10 cellular contexts compared by ENCODE assay signal in the genomic region with DNA sequence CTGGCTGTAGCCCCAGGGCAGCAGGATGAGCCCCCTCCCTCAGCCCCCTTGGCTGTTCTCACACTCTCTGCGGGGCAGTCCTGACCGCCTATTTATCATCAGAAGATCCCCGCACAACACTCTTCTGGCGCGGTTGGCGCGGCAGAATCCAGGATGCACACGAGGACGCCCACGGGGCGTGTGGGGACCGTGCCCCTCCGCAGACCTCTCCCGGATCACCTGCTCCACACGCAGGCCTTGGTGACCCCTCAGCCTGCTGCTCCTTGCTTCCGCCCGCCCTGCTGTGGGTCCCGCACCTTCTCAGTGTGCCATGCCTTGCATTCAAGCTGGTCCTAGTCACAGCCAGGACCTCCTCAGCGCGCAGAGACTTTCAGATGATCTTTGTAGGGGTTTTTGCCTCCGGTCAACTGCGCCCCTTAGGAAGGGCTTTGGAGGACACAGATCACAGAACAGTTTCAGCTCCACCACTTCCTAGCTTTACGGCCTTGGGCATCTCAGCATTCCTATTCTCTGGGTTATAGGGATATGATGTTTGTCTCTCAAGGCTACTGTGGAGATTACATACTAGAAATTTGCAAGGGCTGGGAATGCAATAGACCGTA. TPM values are rescaled to one million over a fixed set of nuclear protein-coding genes. Genes with fewer than 3 reads are reported as not detected.
DNase-seq lines count a peak whose midpoint lies in the region; ATAC-seq and TF ChIP-seq lines count a peak whose summit lies in the region.
"Had no signal": no experiment of that assay in that cellular context is flagged by ENCODE, and none has a peak within 500 bp of the region (broad histone marks: within the 10 kb centered on the region; RNA-seq: fewer than 3 reads in every experiment).

No MANE protein-coding gene starts in this region.

- CTCF ChIA-PET in CD4-positive, alpha-beta T cell (lab: Charles Lee) = no interaction called here
- CTCF ChIA-PET in PC-3 (lab: Charles Lee) = no interaction called here

- H3K79me2 ChIP-seq in PC-3 (ENCODE audit: low read length) = no peaks in the 10 kb centered on the region

- H4K20me1 ChIP-seq in PC-3 (ENCODE audit: low read length) = no peaks in the 10 kb centered on the region

- POLR2A ChIA-PET in CD4-positive, alpha-beta T cell (lab: Charles Lee) = no interaction called here
- POLR2A ChIA-PET in PC-3 (lab: Charles Lee; ENCODE audit: unreplicated experiment) = no interaction called here

- H3K36me3 ChIP-seq in PC-3 (ENCODE audit: low read depth, low read length) = no peaks in the 10 kb centered on the region

- peak overlapping the region; percentile 67 for H3K4me3 Mint-ChIP-seq in CD4-positive, alpha-beta T cell
- H3K4me3 Mint-ChIP-seq in progenitor cell of endocrine pancreas (ENCODE audit: low read depth) = peak overlapping the region; percentile 75

- intact Hi-C loops in CD4-positive, alpha-beta T cell (cut with DNase I, micrococcal nuclease) = no loop called here
- intact Hi-C loops in PC-3 (cut with micrococcal nuclease) = no loop called here

- H3K9me3 Mint-ChIP-seq in CD4-positive, alpha-beta T cell = no peaks in the 10 kb centered on the region
- no peaks in the 10 kb centered on the region for H3K9me3 Mint-ChIP-seq in progenitor cell of endocrine pancreas (ENCODE audit: low read depth)

- peaks cover 4% of the 10 kb centered on the region for H3K4me1 Mint-ChIP-seq in CD4-positive, alpha-beta T cell (ENCODE audit: low read depth)
- H3K4me1 Mint-ChIP-seq in progenitor cell of endocrine pancreas (ENCODE audit: low read depth) = peaks cover 9% of the 10 kb centered on the region

- H3K27ac ChIP-seq in CD4-positive, alpha-beta T cell (ENCODE audit: low read depth, low read length) = no peak overlapping the region
- no peak overlapping the region for H3K27ac ChIP-seq in PC-3 (ENCODE audit: low read length)

- no peak for ATAC-seq in CD4-positive, alpha-beta T cell (ENCODE audit: poor library complexity)
- no peak; the same call in 1 of the 2 replicates for ATAC-seq in PC-3
- ATAC-seq in GM18907 (IDR thresholded peaks at IDR 0.05; ENCODE audit: unreplicated experiment) = no peak

- no peaks in the 10 kb centered on the region for H3K9me2 ChIP-seq in PC-3 (replicated peaks; ENCODE audit: low read length)

- peaks cover 58% of the 10 kb centered on the region for H3K27me3 Mint-ChIP-seq in CD4-positive, alpha-beta T cell
- H3K27me3 Mint-ChIP-seq in progenitor cell of endocrine pancreas = peaks cover 38% of the 10 kb centered on the region

- peak overlapping the region; percentile 77 for H3K4me2 ChIP-seq in PC-3 (ENCODE audit: low read length)

- no peak for DNase-seq in CD4-positive, alpha-beta T cell
- DNase-seq in PC-3 (no peak), fibroblast of mammary gland (ENCODE audit: low read depth) (no peak), progenitor cell of endocrine pancreas (ENCODE audit: low spot score, unreplicated experiment) (no peak), NCI-H82 (lab: John Stamatoyannopoulos, UW) (no peak), glomerular visceral epithelial cell (ENCODE audit: extremely low spot score) (no peak)
- no peak for DNase-seq in stimulated activated CD4-positive, alpha-beta T cell treated with anti-CD3 and anti-CD28 coated beads, Interleukin-4, amount 100 ng/mL, for 1 hour
- DNase-seq: central memory CD4-positive, alpha-beta T cell had no signal

- no peak for TF ChIP-seq CTCF in CD4-positive, alpha-beta T cell (IDR thresholded peaks at IDR 0.05)
- no peak for TF ChIP-seq CTCF in PC-3 (conservative IDR thresholded peaks at IDR 0.05; ENCODE audit: low read depth, low read length)
- no peak for TF ChIP-seq CTCF in fibroblast of mammary gland (conservative IDR thresholded peaks at IDR 0.05; ENCODE audit: control insufficient read depth, insufficient read depth, low read depth, low read length)
- TF ChIP-seq CTCF in progenitor cell of endocrine pancreas (IDR thresholded peaks at IDR 0.05; ENCODE audit: unreplicated experiment) = no peak

- no peaks in the 10 kb centered on the region for H3K9me3 ChIP-seq in CD4-positive, alpha-beta T cell (ENCODE audit: control insufficient read depth, low read length)
- no peaks in the 10 kb centered on the region for H3K9me3 ChIP-seq in PC-3 (ENCODE audit: low read length)

- H3K36me3 Mint-ChIP-seq in CD4-positive, alpha-beta T cell (ENCODE audit: low read depth) = no peaks in the 10 kb centered on the region
- no peaks in the 10 kb centered on the region for H3K36me3 Mint-ChIP-seq in progenitor cell of endocrine pancreas (ENCODE audit: insufficient read depth)

- H2AFZ ChIP-seq in PC-3 (ENCODE audit: low read length) = peak overlapping the region; percentile 73

- no TSS peak for BruUV-seq in PC-3 (replicated peaks; lab: Mats Ljungman, UMichigan)

- peaks cover 6% of the 10 kb centered on the region; the same call in 1 of the 2 replicates for H3K4me1 ChIP-seq in PC-3 (ENCODE audit: insufficient read depth, low read length)

- H3K4me3 ChIP-seq in PC-3 (ENCODE audit: low read length) (peak overlapping the region; percentile 64; the same call in 1 of the 2 replicates), fibroblast of mammary gland (ENCODE audit: control insufficient read depth, low read depth, low read length) (peak overlapping the region; percentile 50)
- H3K4me3 ChIP-seq: lung had no signal

- H3K9ac ChIP-seq in PC-3 (ENCODE audit: low read length) = no peak overlapping the region

- peaks cover 32% of the 10 kb centered on the region for H3K27me3 ChIP-seq in CD4-positive, alpha-beta T cell (ENCODE audit: control insufficient read depth, insufficient read depth, low read length)
- peaks cover 10% of the 10 kb centered on the region; the same call in 1 of the 2 replicates for H3K27me3 ChIP-seq in PC-3 (ENCODE audit: low read length)

- H3F3A ChIP-seq in PC-3 (ENCODE audit: low read length, unreplicated experiment) = no peaks in the 10 kb centered on the region

- H3K27ac Mint-ChIP-seq in CD4-positive, alpha-beta T cell = no peak overlapping the region
- no peak overlapping the region for H3K27ac Mint-ChIP-seq in progenitor cell of endocrine pancreas

RNA-seq across cellular contexts. Expression of a gene that starts 0.8 kb away (rescaled TPM):
- under 1 TPM in 1 of 2 experiments, not detected in 1; 0.08 TPM for total RNA-seq in CD4-positive, alpha-beta T cell
- 3.2 and 3.3 TPM in 2 replicates for total RNA-seq in PC-3 (2014; rRNA removed)
- total RNA-seq in progenitor cell of endocrine pancreas = 14.9 and 16.3 TPM in 2 replicates
